ENCODE assay signal across 8 cellular contexts in genomic region chr21:43361127-43361492, GRCh38.
DNase-seq lines count a peak whose midpoint lies in the region; ATAC-seq lines count a peak whose summit lies in the region.

No MANE protein-coding gene starts in this region.

- no peaks in the 10 kb centered on the region for H3K9me3 Mint-ChIP-seq in activated naive CD4-positive, alpha-beta T cell treated with anti-CD3 and anti-CD28 coated beads for 36 hours
- H3K9me3 Mint-ChIP-seq in activated T-helper 1 cell treated with anti-CD3 and anti-CD28 coated beads, Interleukin-12 subunit alpha, Interleukin-12 subunit beta, Interleukin-2, Interleukin-4 antibody, amounts not matched to agents 30 ng/mL and 10 ng/mL and 1 ng/mL, durations not matched to agents 14 hours and 24 hours and 36 hours: no peaks in the 10 kb centered on the region

- H3K27ac ChIP-seq in layer of hippocampus (ENCODE audit: low read depth, low read length): peak overlapping the region; percentile 69
- H3K27ac ChIP-seq in urinary bladder (ENCODE audit: low read depth): peak overlapping the region; percentile 81
- H3K27ac ChIP-seq in aorta (ENCODE audit: low read depth in 1 of 2, low read length in 2 of 2): no peak overlapping the region

- no peaks in the 10 kb centered on the region for H3K27me3 ChIP-seq in layer of hippocampus (ENCODE audit: control insufficient read depth, insufficient read depth, low read length)
- H3K27me3 ChIP-seq in aorta (ENCODE audit: control insufficient read depth in 1 of 2, insufficient read depth in 2 of 2, low read length in 1 of 2): no peaks in the 10 kb centered on the region

- H3K27me3 Mint-ChIP-seq in activated naive CD4-positive, alpha-beta T cell treated with anti-CD3 and anti-CD28 coated beads for 36 hours (ENCODE audit: low read depth): no peaks in the 10 kb centered on the region
- H3K27me3 Mint-ChIP-seq in activated T-helper 1 cell treated with anti-CD3 and anti-CD28 coated beads, Interleukin-12 subunit alpha, Interleukin-12 subunit beta, Interleukin-2, Interleukin-4 antibody, amounts not matched to agents 30 ng/mL and 10 ng/mL and 1 ng/mL, durations not matched to agents 14 hours and 24 hours and 36 hours (ENCODE audit: insufficient read depth): peaks cover 3% of the 10 kb centered on the region

- no peaks in the 10 kb centered on the region for H3K9me3 ChIP-seq in aorta (ENCODE audit: control insufficient read depth, low read length)

- H3K4me3 Mint-ChIP-seq in activated naive CD4-positive, alpha-beta T cell treated with anti-CD3 and anti-CD28 coated beads for 36 hours: peak overlapping the region; percentile 5
- H3K4me3 Mint-ChIP-seq in activated T-helper 1 cell treated with anti-CD3 and anti-CD28 coated beads, Interleukin-12 subunit alpha, Interleukin-12 subunit beta, Interleukin-2, Interleukin-4 antibody, amounts not matched to agents 30 ng/mL and 10 ng/mL and 1 ng/mL, durations not matched to agents 14 hours and 24 hours and 36 hours: peak overlapping the region; percentile 83

- H3K4me1 Mint-ChIP-seq in activated naive CD4-positive, alpha-beta T cell treated with anti-CD3 and anti-CD28 coated beads for 36 hours (ENCODE audit: low read depth): peaks cover 26% of the 10 kb centered on the region
- peaks cover 24% of the 10 kb centered on the region for H3K4me1 Mint-ChIP-seq in activated T-helper 1 cell treated with anti-CD3 and anti-CD28 coated beads, Interleukin-12 subunit alpha, Interleukin-12 subunit beta, Interleukin-2, Interleukin-4 antibody, amounts not matched to agents 30 ng/mL and 10 ng/mL and 1 ng/mL, durations not matched to agents 14 hours and 24 hours and 36 hours (ENCODE audit: low read depth)

- H3K4me3 ChIP-seq in urinary bladder (ENCODE audit: low read depth, low read length) (no peak overlapping the region), aorta (ENCODE audit: low read length in 2 of 2) (no peak overlapping the region)

- DNase-seq in activated naive CD4-positive, alpha-beta T cell treated with anti-CD3 and anti-CD28 coated beads for 36 hours: peak; percentile 35
- DNase-seq in activated naive CD4-positive, alpha-beta T cell treated with Interleukin-2 at 50 U/mL for 16 hours: no peak
- peak; percentile 13 for DNase-seq in activated T-helper 1 cell treated with anti-CD3 and anti-CD28 coated beads, Interleukin-12 subunit alpha, Interleukin-12 subunit beta, Interleukin-2, Interleukin-4 antibody, amounts not matched to agents 30 ng/mL and 10 ng/mL and 1 ng/mL, durations not matched to agents 14 hours and 24 hours and 36 hours (ENCODE audit: low spot score)
- DNase-seq in aorta (no peak), nucleus accumbens (lab: John Stamatoyannopoulos, UW) (no peak)

- CTCF ChIA-PET in activated naive CD4-positive, alpha-beta T cell treated with anti-CD3 and anti-CD28 coated beads for 36 hours (lab: Charles Lee): no interaction called here

- no peak overlapping the region for H3K27ac Mint-ChIP-seq in activated naive CD4-positive, alpha-beta T cell treated with anti-CD3 and anti-CD28 coated beads for 36 hours
- H3K27ac Mint-ChIP-seq in activated T-helper 1 cell treated with anti-CD3 and anti-CD28 coated beads, Interleukin-12 subunit alpha, Interleukin-12 subunit beta, Interleukin-2, Interleukin-4 antibody, amounts not matched to agents 30 ng/mL and 10 ng/mL and 1 ng/mL, durations not matched to agents 14 hours and 24 hours and 36 hours: peak overlapping the region; percentile 91

- no peak for ATAC-seq in aorta (ENCODE audit: low FRiP score)
- no peak for ATAC-seq in HG03175 (IDR thresholded peaks at IDR 0.05; ENCODE audit: unreplicated experiment)

- H3K36me3 Mint-ChIP-seq in activated naive CD4-positive, alpha-beta T cell treated with anti-CD3 and anti-CD28 coated beads for 36 hours (ENCODE audit: low read depth): no peaks in the 10 kb centered on the region
- no peaks in the 10 kb centered on the region for H3K36me3 Mint-ChIP-seq in activated T-helper 1 cell treated with anti-CD3 and anti-CD28 coated beads, Interleukin-12 subunit alpha, Interleukin-12 subunit beta, Interleukin-2, Interleukin-4 antibody, amounts not matched to agents 30 ng/mL and 10 ng/mL and 1 ng/mL, durations not matched to agents 14 hours and 24 hours and 36 hours (ENCODE audit: low read depth)

- H3K4me1 ChIP-seq in urinary bladder (ENCODE audit: insufficient read depth) (peaks cover 3% of the 10 kb centered on the region), aorta (ENCODE audit: control insufficient read depth in 1 of 2, insufficient read depth in 2 of 2, low read length in 2 of 2) (no peaks in the 10 kb centered on the region)

- WGBS in urinary bladder: 54% methylated on average over 10 of the region's 10 CpGs
- 73 to 81% methylated on average over 10 of the region's 10 CpGs for WGBS in aorta, 2 donors

- H3K36me3 ChIP-seq in urinary bladder (ENCODE audit: insufficient read depth): no peaks in the 10 kb centered on the region
- no peaks in the 10 kb centered on the region for H3K36me3 ChIP-seq in aorta (ENCODE audit: control insufficient read depth in 1 of 2, insufficient read depth in 2 of 2, low read length in 1 of 2)

- intact Hi-C loops in activated naive CD4-positive, alpha-beta T cell treated with anti-CD3 and anti-CD28 coated beads for 36 hours (cut with micrococcal nuclease): no loop called here
- intact Hi-C loops in activated T-helper 1 cell treated with anti-CD3 and anti-CD28 coated beads, Interleukin-12 subunit alpha, Interleukin-12 subunit beta, Interleukin-2, Interleukin-4 antibody, amounts not matched to agents 30 ng/mL and 10 ng/mL and 1 ng/mL, durations not matched to agents 14 hours and 24 hours and 36 hours (cut with micrococcal nuclease): loop anchor here (10.0 kb wide), 1 partner anchor 284 kb away; no protein-coding TSS in a partner anchor
- intact Hi-C loops in aorta (cut with DNase I): no loop called here

Comparison
In these comparisons a context has a peak if more than half of its experiments do, and no peak if none do; other contexts are left out.
1. DNase-seq: peak in activated naive CD4-positive, alpha-beta T cell treated with anti-CD3 and anti-CD28 coated beads for 36 hours (single experiment) and activated T-helper 1 cell treated with anti-CD3 and anti-CD28 coated beads, Interleukin-12 subunit alpha, Interleukin-12 subunit beta, Interleukin-2, Interleukin-4 antibody, amounts not matched to agents 30 ng/mL and 10 ng/mL and 1 ng/mL, durations not matched to agents 14 hours and 24 hours and 36 hours (single experiment); none in activated naive CD4-positive, alpha-beta T cell treated with Interleukin-2 at 50 U/mL for 16 hours (single experiment), aorta (0 of 2) and nucleus accumbens (0 of 56).
2. H3K27ac ChIP-seq: peak in layer of hippocampus (single experiment) and urinary bladder (single experiment); none in aorta (0 of 2).